ENCODE assay signal across 1 cellular context in the genomic region with DNA sequence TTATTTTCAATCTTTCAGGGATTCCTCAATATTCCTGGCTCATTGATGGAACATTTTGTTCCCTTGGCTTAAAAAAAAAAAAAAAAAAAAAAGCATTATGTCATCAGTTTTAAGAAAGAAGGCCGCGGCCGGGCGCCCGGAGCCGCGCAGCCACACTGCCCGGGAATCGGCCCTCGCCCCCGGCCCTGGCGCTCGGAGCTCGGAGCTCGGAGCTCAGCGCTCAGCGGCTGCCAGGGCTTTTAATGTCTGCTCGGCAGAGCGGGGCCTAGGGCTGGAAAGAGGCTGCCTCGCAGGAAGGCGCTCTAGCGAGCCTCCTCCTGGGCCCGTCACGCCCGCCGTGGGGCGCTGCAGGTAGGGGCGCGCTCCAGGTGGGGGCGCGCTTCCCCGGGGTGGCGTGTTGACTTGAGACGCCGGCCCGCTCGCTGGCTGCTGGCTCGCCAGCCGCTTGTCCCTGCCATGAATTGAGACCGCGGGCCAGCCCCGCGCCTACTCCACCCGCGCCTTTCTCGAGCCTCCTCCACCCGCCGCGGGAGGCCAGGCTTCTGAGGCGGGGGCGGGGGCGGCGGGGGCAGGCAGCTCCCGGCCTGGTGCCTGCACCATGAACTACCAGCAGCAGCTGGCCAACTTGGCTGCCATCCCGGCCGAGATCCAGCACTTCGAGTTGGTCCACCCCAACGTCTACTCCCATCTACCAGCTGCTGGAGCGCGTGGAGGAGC.
TF ChIP-seq lines count a peak whose summit lies in the region.

No MANE protein-coding gene starts in this region.

TF ChIP-seq in H1, 55 proteins besides CTCF, POLR2A, EP300 and RAD21:
- no peak for TF ChIP-seq SIN3A (conservative IDR thresholded peaks at IDR 0.05 in 1 of 2, IDR thresholded peaks at IDR 0.05 in 1 of 2; ENCODE audit: low read depth in 1 of 2, low read length in 2 of 2)
- peak; percentile 43 for TF ChIP-seq EZH2 (IDR thresholded peaks at IDR 0.05; ENCODE audit: low read depth, low read length, severe bottlenecking)
- no peak for TF ChIP-seq CBX5 (IDR thresholded peaks at IDR 0.05; ENCODE audit: low read depth, low read length)
- TF ChIP-seq SIRT6 (IDR thresholded peaks at IDR 0.05; ENCODE audit: low read length), result no peak
- TF ChIP-seq MAFK (IDR thresholded peaks at IDR 0.05; ENCODE audit: low read depth, low read length), result no peak
- no peak for TF ChIP-seq SP1 (IDR thresholded peaks at IDR 0.05; ENCODE audit: low read depth, low read length)
- no peak for TF ChIP-seq CHD1 (IDR thresholded peaks at IDR 0.05; ENCODE audit: low read depth, low read length)
- peak; percentile 54 for TF ChIP-seq KDM4A (IDR thresholded peaks at IDR 0.05; ENCODE audit: low read depth, low read length, severe bottlenecking)
- TF ChIP-seq POLR2AphosphoS5 (IDR thresholded peaks at IDR 0.05; ENCODE audit: low read depth, low read length), result no peak
- peak; percentile 63; the same call in 1 of the 2 replicates for TF ChIP-seq CREB1 (IDR thresholded peaks at IDR 0.05)
- no peak; the same call in 1 of the 2 replicates for TF ChIP-seq JUND (IDR thresholded peaks at IDR 0.05; ENCODE audit: low read length)
- no peak for TF ChIP-seq TAF7 (optimal IDR thresholded peaks at IDR 0.05; ENCODE audit: borderline replicate concordance, low read depth, low read length)
- TF ChIP-seq, protein P1, sequence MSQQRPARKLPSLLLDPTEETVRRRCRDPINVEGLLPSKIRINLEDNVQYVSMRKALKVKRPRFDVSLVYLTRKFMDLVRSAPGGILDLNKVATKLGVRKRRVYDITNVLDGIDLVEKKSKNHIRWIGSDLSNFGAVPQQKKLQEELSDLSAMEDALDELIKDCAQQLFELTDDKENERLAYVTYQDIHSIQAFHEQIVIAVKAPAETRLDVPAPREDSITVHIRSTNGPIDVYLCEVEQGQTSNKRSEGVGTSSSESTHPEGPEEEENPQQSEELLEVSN (IDR thresholded peaks at IDR 0.05), result 0 out of 2 replicates have a peak, but pooled peaks have one; percentile 29
- TF ChIP-seq KDM5A (IDR thresholded peaks at IDR 0.05; ENCODE audit: low read length), result no peak
- TF ChIP-seq RNF2 (IDR thresholded peaks at IDR 0.05; ENCODE audit: borderline replicate concordance, low read depth, low read length, missing control alignments, poor library complexity, severe bottlenecking), result no peak
- TF ChIP-seq ZNF274 (IDR thresholded peaks at IDR 0.05; ENCODE audit: borderline replicate concordance, extremely low read depth, low read length), result no peak
- TF ChIP-seq CTBP2 (IDR thresholded peaks at IDR 0.05; ENCODE audit: borderline replicate concordance, insufficient read depth, insufficient read length, low read length), result no peak
- TF ChIP-seq GABPA (IDR thresholded peaks at IDR 0.05; ENCODE audit: borderline replicate concordance, insufficient read depth, low read length), result no peak
- TF ChIP-seq TAF1 (IDR thresholded peaks at IDR 0.05; ENCODE audit: low read depth, low read length), result peak; percentile 58
- TF ChIP-seq NRF1 (IDR thresholded peaks at IDR 0.05; ENCODE audit: low read depth, low read length), result no peak
- TF ChIP-seq SUZ12 (IDR thresholded peaks at IDR 0.05; ENCODE audit: low read length), result no peak
- TF ChIP-seq SRF (IDR thresholded peaks at IDR 0.05; ENCODE audit: low read depth, low read length), result no peak
- TF ChIP-seq, protein P2, sequence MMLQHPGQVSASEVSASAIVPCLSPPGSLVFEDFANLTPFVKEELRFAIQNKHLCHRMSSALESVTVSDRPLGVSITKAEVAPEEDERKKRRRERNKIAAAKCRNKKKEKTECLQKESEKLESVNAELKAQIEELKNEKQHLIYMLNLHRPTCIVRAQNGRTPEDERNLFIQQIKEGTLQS (IDR thresholded peaks at IDR 0.05; ENCODE audit: insufficient read depth, low read depth, low read length), result no peak
- peak; percentile 64 for TF ChIP-seq BACH1 (IDR thresholded peaks at IDR 0.05; ENCODE audit: low read length)
- no peak for TF ChIP-seq BCL11A (IDR thresholded peaks at IDR 0.05; ENCODE audit: low read depth in 2 of 2, low read length in 2 of 2)
- TF ChIP-seq, protein P3, sequence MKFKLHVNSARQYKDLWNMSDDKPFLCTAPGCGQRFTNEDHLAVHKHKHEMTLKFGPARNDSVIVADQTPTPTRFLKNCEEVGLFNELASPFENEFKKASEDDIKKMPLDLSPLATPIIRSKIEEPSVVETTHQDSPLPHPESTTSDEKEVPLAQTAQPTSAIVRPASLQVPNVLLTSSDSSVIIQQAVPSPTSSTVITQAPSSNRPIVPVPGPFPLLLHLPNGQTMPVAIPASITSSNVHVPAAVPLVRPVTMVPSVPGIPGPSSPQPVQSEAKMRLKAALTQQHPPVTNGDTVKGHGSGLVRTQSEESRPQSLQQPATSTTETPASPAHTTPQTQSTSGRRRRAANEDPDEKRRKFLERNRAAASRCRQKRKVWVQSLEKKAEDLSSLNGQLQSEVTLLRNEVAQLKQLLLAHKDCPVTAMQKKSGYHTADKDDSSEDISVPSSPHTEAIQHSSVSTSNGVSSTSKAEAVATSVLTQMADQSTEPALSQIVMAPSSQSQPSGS (IDR thresholded peaks at IDR 0.05; ENCODE audit: low read length), result peak; percentile 79
- no peak for TF ChIP-seq CHD2 (IDR thresholded peaks at IDR 0.05; ENCODE audit: low read length)
- TF ChIP-seq TCF12 (IDR thresholded peaks at IDR 0.05; ENCODE audit: low read depth, low read length), result no peak
- 0 out of 2 replicates have a peak, but pooled peaks have one; percentile 41 for TF ChIP-seq PHF8 (conservative IDR thresholded peaks at IDR 0.05; ENCODE audit: low read depth, low read length)
- TF ChIP-seq SP2 (IDR thresholded peaks at IDR 0.05; ENCODE audit: low read length), result no peak
- peak; percentile 18 for TF ChIP-seq NANOG (IDR thresholded peaks at IDR 0.05; ENCODE audit: insufficient read depth, low read depth, low read length, poor library complexity, severe bottlenecking)
- TF ChIP-seq RFX5 (IDR thresholded peaks at IDR 0.05; ENCODE audit: borderline replicate concordance, low read depth, low read length), result no peak
- no peak for TF ChIP-seq SP4 (IDR thresholded peaks at IDR 0.05; ENCODE audit: low read length)
- no peak for TF ChIP-seq GTF2F1 (IDR thresholded peaks at IDR 0.05; ENCODE audit: borderline replicate concordance, low read depth, low read length)
- no peak for TF ChIP-seq POU5F1 (IDR thresholded peaks at IDR 0.05; ENCODE audit: low read depth, low read length)
- TF ChIP-seq CBX8 (IDR thresholded peaks at IDR 0.05; ENCODE audit: borderline replicate concordance, low read depth, low read length), result no peak
- TF ChIP-seq, protein P4, sequence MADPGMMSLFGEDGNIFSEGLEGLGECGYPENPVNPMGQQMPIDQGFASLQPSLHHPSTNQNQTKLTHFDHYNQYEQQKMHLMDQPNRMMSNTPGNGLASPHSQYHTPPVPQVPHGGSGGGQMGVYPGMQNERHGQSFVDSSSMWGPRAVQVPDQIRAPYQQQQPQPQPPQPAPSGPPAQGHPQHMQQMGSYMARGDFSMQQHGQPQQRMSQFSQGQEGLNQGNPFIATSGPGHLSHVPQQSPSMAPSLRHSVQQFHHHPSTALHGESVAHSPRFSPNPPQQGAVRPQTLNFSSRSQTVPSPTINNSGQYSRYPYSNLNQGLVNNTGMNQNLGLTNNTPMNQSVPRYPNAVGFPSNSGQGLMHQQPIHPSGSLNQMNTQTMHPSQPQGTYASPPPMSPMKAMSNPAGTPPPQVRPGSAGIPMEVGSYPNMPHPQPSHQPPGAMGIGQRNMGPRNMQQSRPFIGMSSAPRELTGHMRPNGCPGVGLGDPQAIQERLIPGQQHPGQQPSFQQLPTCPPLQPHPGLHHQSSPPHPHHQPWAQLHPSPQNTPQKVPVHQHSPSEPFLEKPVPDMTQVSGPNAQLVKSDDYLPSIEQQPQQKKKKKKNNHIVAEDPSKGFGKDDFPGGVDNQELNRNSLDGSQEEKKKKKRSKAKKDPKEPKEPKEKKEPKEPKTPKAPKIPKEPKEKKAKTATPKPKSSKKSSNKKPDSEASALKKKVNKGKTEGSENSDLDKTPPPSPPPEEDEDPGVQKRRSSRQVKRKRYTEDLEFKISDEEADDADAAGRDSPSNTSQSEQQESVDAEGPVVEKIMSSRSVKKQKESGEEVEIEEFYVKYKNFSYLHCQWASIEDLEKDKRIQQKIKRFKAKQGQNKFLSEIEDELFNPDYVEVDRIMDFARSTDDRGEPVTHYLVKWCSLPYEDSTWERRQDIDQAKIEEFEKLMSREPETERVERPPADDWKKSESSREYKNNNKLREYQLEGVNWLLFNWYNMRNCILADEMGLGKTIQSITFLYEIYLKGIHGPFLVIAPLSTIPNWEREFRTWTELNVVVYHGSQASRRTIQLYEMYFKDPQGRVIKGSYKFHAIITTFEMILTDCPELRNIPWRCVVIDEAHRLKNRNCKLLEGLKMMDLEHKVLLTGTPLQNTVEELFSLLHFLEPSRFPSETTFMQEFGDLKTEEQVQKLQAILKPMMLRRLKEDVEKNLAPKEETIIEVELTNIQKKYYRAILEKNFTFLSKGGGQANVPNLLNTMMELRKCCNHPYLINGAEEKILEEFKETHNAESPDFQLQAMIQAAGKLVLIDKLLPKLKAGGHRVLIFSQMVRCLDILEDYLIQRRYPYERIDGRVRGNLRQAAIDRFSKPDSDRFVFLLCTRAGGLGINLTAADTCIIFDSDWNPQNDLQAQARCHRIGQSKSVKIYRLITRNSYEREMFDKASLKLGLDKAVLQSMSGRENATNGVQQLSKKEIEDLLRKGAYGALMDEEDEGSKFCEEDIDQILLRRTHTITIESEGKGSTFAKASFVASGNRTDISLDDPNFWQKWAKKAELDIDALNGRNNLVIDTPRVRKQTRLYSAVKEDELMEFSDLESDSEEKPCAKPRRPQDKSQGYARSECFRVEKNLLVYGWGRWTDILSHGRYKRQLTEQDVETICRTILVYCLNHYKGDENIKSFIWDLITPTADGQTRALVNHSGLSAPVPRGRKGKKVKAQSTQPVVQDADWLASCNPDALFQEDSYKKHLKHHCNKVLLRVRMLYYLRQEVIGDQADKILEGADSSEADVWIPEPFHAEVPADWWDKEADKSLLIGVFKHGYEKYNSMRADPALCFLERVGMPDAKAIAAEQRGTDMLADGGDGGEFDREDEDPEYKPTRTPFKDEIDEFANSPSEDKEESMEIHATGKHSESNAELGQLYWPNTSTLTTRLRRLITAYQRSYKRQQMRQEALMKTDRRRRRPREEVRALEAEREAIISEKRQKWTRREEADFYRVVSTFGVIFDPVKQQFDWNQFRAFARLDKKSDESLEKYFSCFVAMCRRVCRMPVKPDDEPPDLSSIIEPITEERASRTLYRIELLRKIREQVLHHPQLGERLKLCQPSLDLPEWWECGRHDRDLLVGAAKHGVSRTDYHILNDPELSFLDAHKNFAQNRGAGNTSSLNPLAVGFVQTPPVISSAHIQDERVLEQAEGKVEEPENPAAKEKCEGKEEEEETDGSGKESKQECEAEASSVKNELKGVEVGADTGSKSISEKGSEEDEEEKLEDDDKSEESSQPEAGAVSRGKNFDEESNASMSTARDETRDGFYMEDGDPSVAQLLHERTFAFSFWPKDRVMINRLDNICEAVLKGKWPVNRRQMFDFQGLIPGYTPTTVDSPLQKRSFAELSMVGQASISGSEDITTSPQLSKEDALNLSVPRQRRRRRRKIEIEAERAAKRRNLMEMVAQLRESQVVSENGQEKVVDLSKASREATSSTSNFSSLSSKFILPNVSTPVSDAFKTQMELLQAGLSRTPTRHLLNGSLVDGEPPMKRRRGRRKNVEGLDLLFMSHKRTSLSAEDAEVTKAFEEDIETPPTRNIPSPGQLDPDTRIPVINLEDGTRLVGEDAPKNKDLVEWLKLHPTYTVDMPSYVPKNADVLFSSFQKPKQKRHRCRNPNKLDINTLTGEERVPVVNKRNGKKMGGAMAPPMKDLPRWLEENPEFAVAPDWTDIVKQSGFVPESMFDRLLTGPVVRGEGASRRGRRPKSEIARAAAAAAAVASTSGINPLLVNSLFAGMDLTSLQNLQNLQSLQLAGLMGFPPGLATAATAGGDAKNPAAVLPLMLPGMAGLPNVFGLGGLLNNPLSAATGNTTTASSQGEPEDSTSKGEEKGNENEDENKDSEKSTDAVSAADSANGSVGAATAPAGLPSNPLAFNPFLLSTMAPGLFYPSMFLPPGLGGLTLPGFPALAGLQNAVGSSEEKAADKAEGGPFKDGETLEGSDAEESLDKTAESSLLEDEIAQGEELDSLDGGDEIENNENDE (IDR thresholded peaks at IDR 0.05; ENCODE audit: insufficient replicate concordance, low read length), result no peak
- TF ChIP-seq JUN (IDR thresholded peaks at IDR 0.05; ENCODE audit: low read depth, low read length), result no peak
- TF ChIP-seq YY1 (IDR thresholded peaks at IDR 0.05; ENCODE audit: low read depth, low read length), result no peak
- no peak for TF ChIP-seq RXRA (IDR thresholded peaks at IDR 0.05; ENCODE audit: insufficient read depth, low read depth, low read length)
- no peak for TF ChIP-seq ASH2L (IDR thresholded peaks at IDR 0.05; ENCODE audit: low read length)
- TF ChIP-seq TEAD4 (IDR thresholded peaks at IDR 0.05; ENCODE audit: low read depth, low read length), result no peak
- no peak for TF ChIP-seq SIX5 (IDR thresholded peaks at IDR 0.05; ENCODE audit: low read depth, low read length)
- TF ChIP-seq SAP30 (IDR thresholded peaks at IDR 0.05; ENCODE audit: insufficient read depth, insufficient replicate concordance, low read length), result no peak
- TF ChIP-seq RBBP5 (IDR thresholded peaks at IDR 0.05; ENCODE audit: borderline replicate concordance, low read depth, low read length), result no peak; the same call in 1 of the 2 replicates
- TF ChIP-seq FOSL1 (IDR thresholded peaks at IDR 0.05; ENCODE audit: insufficient read depth, low read depth, low read length), result no peak
- no peak for TF ChIP-seq HDAC6 (IDR thresholded peaks at IDR 0.05; ENCODE audit: low read depth, low read length)
- TF ChIP-seq, protein P5, sequence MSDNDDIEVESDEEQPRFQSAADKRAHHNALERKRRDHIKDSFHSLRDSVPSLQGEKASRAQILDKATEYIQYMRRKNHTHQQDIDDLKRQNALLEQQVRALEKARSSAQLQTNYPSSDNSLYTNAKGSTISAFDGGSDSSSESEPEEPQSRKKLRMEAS (IDR thresholded peaks at IDR 0.05), result peak; percentile 31; the same call in 1 of the 2 replicates
- TF ChIP-seq KDM1A (IDR thresholded peaks at IDR 0.05; ENCODE audit: borderline replicate concordance, low read length), result 0 out of 2 replicates have a peak, but pooled peaks have one; percentile 27
- TF ChIP-seq TBP (IDR thresholded peaks at IDR 0.05; ENCODE audit: low read depth, low read length), result 0 out of 2 replicates have a peak, but pooled peaks have one; percentile 20
- TF ChIP-seq, protein P6, sequence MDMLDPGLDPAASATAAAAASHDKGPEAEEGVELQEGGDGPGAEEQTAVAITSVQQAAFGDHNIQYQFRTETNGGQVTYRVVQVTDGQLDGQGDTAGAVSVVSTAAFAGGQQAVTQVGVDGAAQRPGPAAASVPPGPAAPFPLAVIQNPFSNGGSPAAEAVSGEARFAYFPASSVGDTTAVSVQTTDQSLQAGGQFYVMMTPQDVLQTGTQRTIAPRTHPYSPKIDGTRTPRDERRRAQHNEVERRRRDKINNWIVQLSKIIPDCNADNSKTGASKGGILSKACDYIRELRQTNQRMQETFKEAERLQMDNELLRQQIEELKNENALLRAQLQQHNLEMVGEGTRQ (IDR thresholded peaks at IDR 0.05; ENCODE audit: low read length), result no peak
- peak in 1 of 2 experiments; percentile 81; a peak in 1 of 4 replicates for TF ChIP-seq HDAC2 (IDR thresholded peaks at IDR 0.05; ENCODE audit: borderline replicate concordance in 1 of 2, low read depth in 2 of 2, low read length in 2 of 2)
- no peak for TF ChIP-seq BRCA1 (IDR thresholded peaks at IDR 0.05; ENCODE audit: low read depth, low read length)
- TF ChIP-seq CEBPB (IDR thresholded peaks at IDR 0.05; ENCODE audit: low read depth, low read length), result no peak
- no peak for TF ChIP-seq EGR1 (IDR thresholded peaks at IDR 0.05; ENCODE audit: borderline replicate concordance, low read depth, low read length)
TF ChIP-seq in H1: peak in this region for 13.
